1 cellular context compared by ENCODE assay signal in the genomic region with DNA sequence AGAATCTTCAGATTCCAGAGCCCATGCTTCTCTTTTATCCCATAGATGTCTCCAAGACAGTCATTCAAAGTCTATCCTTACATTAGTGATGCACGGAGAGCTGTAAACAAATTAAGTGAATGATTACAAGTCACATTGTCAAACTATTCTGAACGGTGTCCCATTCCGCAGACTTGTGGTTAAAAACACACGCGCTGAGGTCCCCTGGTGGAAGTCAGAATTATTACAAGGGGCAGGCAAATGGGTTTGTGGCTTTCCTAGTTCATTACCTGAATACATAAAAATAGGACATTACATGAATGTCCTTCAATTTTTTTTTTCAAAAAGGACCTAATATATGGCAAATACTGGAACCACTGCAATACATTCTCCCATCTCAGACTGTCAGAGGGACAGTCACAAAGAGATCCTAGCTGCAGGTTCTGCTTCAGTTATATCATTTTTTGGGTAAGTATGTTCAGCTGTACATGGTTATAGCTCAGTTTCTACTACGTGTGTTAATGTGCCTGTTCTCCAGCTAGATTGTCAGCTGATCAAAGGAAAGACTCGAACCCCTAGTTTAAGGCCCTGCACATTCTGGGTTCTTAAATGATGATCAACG.
TF ChIP-seq lines count a peak whose summit lies in the region.

No MANE protein-coding gene starts in this region.

TF ChIP-seq in K562, 482 proteins besides CTCF, POLR2A, EP300 and RAD21 (continued from another document):
- TF ChIP-seq, protein P1, sequence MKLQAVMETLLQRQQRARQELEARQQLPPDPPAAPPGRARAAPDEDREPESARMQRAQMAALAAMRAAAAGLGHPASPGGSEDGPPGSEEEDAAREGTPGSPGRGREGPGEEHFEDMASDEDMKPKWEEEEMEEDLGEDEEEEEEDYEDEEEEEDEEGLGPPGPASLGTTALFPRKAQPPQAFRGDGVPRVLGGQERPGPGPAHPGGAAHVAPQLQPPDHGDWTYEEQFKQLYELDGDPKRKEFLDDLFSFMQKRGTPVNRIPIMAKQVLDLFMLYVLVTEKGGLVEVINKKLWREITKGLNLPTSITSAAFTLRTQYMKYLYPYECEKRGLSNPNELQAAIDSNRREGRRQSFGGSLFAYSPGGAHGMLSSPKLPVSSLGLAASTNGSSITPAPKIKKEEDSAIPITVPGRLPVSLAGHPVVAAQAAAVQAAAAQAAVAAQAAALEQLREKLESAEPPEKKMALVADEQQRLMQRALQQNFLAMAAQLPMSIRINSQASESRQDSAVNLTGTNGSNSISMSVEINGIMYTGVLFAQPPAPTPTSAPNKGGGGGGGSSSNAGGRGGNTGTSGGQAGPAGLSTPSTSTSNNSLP (IDR thresholded peaks at IDR 0.05; ENCODE audit: borderline replicate concordance, low read depth, low read length): 0 out of 2 replicates have a peak, but pooled peaks have one; percentile 28
- TF ChIP-seq RB1 (IDR thresholded peaks at IDR 0.05; ENCODE audit: low read depth) (peak; percentile 31; the same call in 1 of the 2 replicates), MEIS2 (IDR thresholded peaks at IDR 0.05; ENCODE audit: partially characterized antibody) (no peak), ETV5 (CRISPR knock-in tag; IDR thresholded peaks at IDR 0.05; ENCODE audit: low read depth) (no peak), BCL6 (CRISPR knock-in tag; IDR thresholded peaks at IDR 0.05) (no peak), CXXC5 (CRISPR knock-in tag; IDR thresholded peaks at IDR 0.05) (no peak)
- TF ChIP-seq, protein P2, sequence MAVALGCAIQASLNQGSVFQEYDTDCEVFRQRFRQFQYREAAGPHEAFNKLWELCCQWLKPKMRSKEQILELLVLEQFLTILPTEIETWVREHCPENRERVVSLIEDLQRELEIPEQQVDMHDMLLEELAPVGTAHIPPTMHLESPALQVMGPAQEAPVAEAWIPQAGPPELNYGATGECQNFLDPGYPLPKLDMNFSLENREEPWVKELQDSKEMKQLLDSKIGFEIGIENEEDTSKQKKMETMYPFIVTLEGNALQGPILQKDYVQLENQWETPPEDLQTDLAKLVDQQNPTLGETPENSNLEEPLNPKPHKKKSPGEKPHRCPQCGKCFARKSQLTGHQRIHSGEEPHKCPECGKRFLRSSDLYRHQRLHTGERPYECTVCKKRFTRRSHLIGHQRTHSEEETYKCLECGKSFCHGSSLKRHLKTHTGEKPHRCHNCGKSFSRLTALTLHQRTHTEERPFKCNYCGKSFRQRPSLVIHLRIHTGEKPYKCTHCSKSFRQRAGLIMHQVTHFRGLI (CRISPR knock-in tag; IDR thresholded peaks at IDR 0.05): no peak
